Comparison of ENCODE assay signal across 8 cellular contexts in the genomic region with DNA sequence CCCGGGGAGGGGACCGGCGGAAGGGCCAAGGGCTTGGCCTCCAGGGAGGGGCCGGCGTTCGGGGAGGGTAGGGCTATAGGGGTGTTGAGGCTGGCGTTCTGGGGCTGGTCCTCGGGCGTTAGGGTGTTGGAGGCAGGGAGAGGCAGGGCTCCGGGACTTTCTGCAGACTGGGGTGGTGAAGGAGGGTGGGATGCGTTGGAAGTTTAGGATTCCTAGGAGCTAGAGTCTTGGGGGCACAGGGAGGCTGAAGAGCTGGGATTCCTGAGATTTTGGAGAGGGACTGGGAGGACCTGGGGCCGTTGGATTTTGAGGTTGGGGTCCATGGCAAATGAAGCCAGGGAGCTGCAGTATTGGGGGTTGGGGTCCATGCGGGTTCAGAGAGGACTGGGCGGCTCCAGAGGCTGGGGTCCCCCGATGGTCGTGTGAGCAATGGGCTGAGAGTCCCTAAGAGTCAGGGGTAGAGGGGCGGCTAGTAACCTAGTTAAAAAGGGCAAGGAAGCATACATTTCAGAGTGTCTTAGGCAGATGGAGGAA.
DNase-seq lines count a peak whose midpoint lies in the region; ATAC-seq and TF ChIP-seq lines count a peak whose summit lies in the region.

No MANE protein-coding gene starts in this region.

- H3K4me3 ChIP-seq in RWPE2 (ENCODE audit: severe bottlenecking) (peak overlapping the region; percentile 83), fibroblast of mammary gland (ENCODE audit: control insufficient read depth, low read depth, low read length) (peak overlapping the region; percentile 81), skeletal muscle cell (ENCODE audit: low read depth, low read length) (peak overlapping the region; percentile 91)

- no peaks in the 10 kb centered on the region for H3K9me3 ChIP-seq in RWPE2 (ENCODE audit: severe bottlenecking)

- H3K4me1 ChIP-seq in RWPE2 (ENCODE audit: insufficient read depth, poor library complexity, severe bottlenecking) = no peaks in the 10 kb centered on the region

- peak; percentile 9 for DNase-seq in activated gamma-delta T cell treated with anti-CD3 and anti-CD28 coated beads, Interleukin-2, amount 50 U/mL, for 16 hours (ENCODE audit: low read depth)
- DNase-seq in activated gamma-delta T cell treated with Interleukin-2 at 50 U/mL for 16 hours = no peak
- no peak for DNase-seq in RWPE2 (ENCODE audit: low spot score)
- no peak for DNase-seq in fibroblast of mammary gland (ENCODE audit: low read depth)
- DNase-seq in skeletal muscle cell (ENCODE audit: low read depth) = no peak
- no peak for DNase-seq in stimulated activated naive CD4-positive, alpha-beta T cell (lab: John Stamatoyannopoulos, UW)
- no peak for DNase-seq in central memory CD4-positive, alpha-beta T cell

- no peaks in the 10 kb centered on the region for H3K27me3 ChIP-seq in RWPE2 (ENCODE audit: insufficient read depth, poor library complexity, severe bottlenecking)

- H3K36me3 ChIP-seq in RWPE2 (ENCODE audit: low read depth) = peaks cover 44% of the 10 kb centered on the region

- TF ChIP-seq CTCF in RWPE2 (IDR thresholded peaks at IDR 0.05; ENCODE audit: poor library complexity, severe bottlenecking) (no peak), fibroblast of mammary gland (conservative IDR thresholded peaks at IDR 0.05; ENCODE audit: control insufficient read depth, insufficient read depth, low read depth, low read length) (no peak)

- H3K27ac ChIP-seq in RWPE2 (ENCODE audit: poor library complexity, severe bottlenecking) = peak overlapping the region; percentile 48

- ATAC-seq in RWPE2 (ENCODE audit: low read depth) (0 out of 3 replicates have a peak, but pooled peaks have one; percentile 22), GM19328 (IDR thresholded peaks at IDR 0.05; ENCODE audit: unreplicated experiment) (no peak)
